In genomic region chr22:17479129-17479528, GRCh38 we compare ENCODE assay signal across 16 cellular contexts.
DNase-seq lines count a peak whose midpoint lies in the region; ATAC-seq, FAIRE-seq and TF ChIP-seq lines count a peak whose summit lies in the region.
"Had no signal": no experiment of that assay in that cellular context is flagged by ENCODE, and none has a peak within 500 bp of the region (broad histone marks: within the 10 kb centered on the region; RNA-seq: fewer than 3 reads in every experiment).

No MANE protein-coding gene starts in this region.

- TF ChIP-seq CTCF in H9 (conservative IDR thresholded peaks at IDR 0.05) (no peak), epithelial cell of esophagus (IDR thresholded peaks at IDR 0.05; ENCODE audit: insufficient read depth, low read depth, low read length, missing control alignments) (no peak), nephron progenitor cell (IDR thresholded peaks at IDR 0.05) (no peak)

- H3K23ac ChIP-seq in H9 (ENCODE audit: insufficient read length, low read depth, low read length): no peak overlapping the region

- H2BK5ac ChIP-seq in H9 (ENCODE audit: insufficient read length, low read length): no peak overlapping the region

- H3T11ph ChIP-seq in H9 (ENCODE audit: low read length): no peak overlapping the region

- ATAC-seq in activated T-cell treated with anti-CD3 and anti-CD28 coated beads, Interleukin-2, amount 50 U/mL, for 4 hours: no peak

- H3K14ac ChIP-seq in H9 (ENCODE audit: insufficient read depth, low read length): no peak overlapping the region

- no peaks in the 10 kb centered on the region for H3K23me2 ChIP-seq in H9 (ENCODE audit: insufficient read length, low read depth, low read length, poor library complexity, severe bottlenecking)

- H3K36me3 Mint-ChIP-seq in H9 (ENCODE audit: insufficient read depth in 1 of 3, low read depth in 3 of 3) (peaks cover 34 to 62% (median 54%) of the 10 kb centered on the region in 3 experiments), nephron progenitor cell (ENCODE audit: low read depth) (peaks cover 65% of the 10 kb centered on the region)
- H3K36me3 Mint-ChIP-seq in activated T-cell treated with anti-CD3 and anti-CD28 coated beads, Interleukin-2, amount 50 U/mL, for 4 hours (ENCODE audit: insufficient read depth): no peaks in the 10 kb centered on the region
- H3K36me3 Mint-ChIP-seq: CD14-positive monocyte had no signal

- H3K9me3 ChIP-seq in H9 (ENCODE audit: control insufficient read depth, low read depth, low read length): no peaks in the 10 kb centered on the region
- H3K9me3 ChIP-seq: HAP-1, Peyer's patch had no signal

- peaks cover 6% of the 10 kb centered on the region; the same call in 1 of the 2 replicates for H3K4me1 ChIP-seq in H9 (ENCODE audit: insufficient read depth, low read length)
- H3K4me1 ChIP-seq: Peyer's patch had no signal

- H3K9ac ChIP-seq in H9 (ENCODE audit: extremely low read depth, insufficient read length, low read length): no peak overlapping the region

- peaks cover 7% of the 10 kb centered on the region for H3K79me1 ChIP-seq in H9 (ENCODE audit: insufficient read depth, low read depth, low read length, poor library complexity, severe bottlenecking)

- H2BK12ac ChIP-seq in H9 (ENCODE audit: insufficient read length, low read depth, low read length): no peak overlapping the region

- H4K8ac ChIP-seq in H9 (replicated peaks; ENCODE audit: insufficient read length, low read depth, low read length): no peak overlapping the region

- no peak overlapping the region for H4K5ac ChIP-seq in H9 (ENCODE audit: insufficient read length, low read depth, low read length)

- H3K4me1 Mint-ChIP-seq in H9: peaks cover 33 to 34% of the 10 kb centered on the region in 2 experiments
- peaks cover 50% of the 10 kb centered on the region for H3K4me1 Mint-ChIP-seq in nephron progenitor cell
- H3K4me1 Mint-ChIP-seq in activated T-cell treated with anti-CD3 and anti-CD28 coated beads, Interleukin-2, amount 50 U/mL, for 4 hours (ENCODE audit: low read depth): no peaks in the 10 kb centered on the region

- peaks cover 14% of the 10 kb centered on the region; the same call in 1 of the 2 replicates for H3K79me2 ChIP-seq in H9 (ENCODE audit: insufficient read depth, low read length)

- no peak overlapping the region for H2AFZ ChIP-seq in H9 (ENCODE audit: low read length)

- no peaks in the 10 kb centered on the region for H3K27me3 ChIP-seq in H9 (ENCODE audit: insufficient read depth, low read length)
- H3K27me3 ChIP-seq: Peyer's patch had no signal

- H3K4me3 Mint-ChIP-seq in H9 (no peak overlapping the region), nephron progenitor cell (no peak overlapping the region)
- H3K4me3 Mint-ChIP-seq in activated T-cell treated with anti-CD3 and anti-CD28 coated beads, Interleukin-2, amount 50 U/mL, for 4 hours: no peak overlapping the region

- no peak for FAIRE-seq in GM12892 (lab: Jason Lieb, UNC)

- H3K4ac ChIP-seq in H9 (ENCODE audit: low read depth, low read length): no peak overlapping the region

- H2BK15ac ChIP-seq in H9 (ENCODE audit: low read depth, low read length): no peak overlapping the region

- no peak overlapping the region for H3K27ac ChIP-seq in H9 (ENCODE audit: insufficient read length, low read depth, low read length)
- H3K27ac ChIP-seq: Peyer's patch had no signal

- H2AK5ac ChIP-seq in H9 (ENCODE audit: insufficient read length, low read length): no peak overlapping the region

- H4K91ac ChIP-seq in H9 (ENCODE audit: insufficient read length, low read depth, low read length): no peak overlapping the region

- no peak overlapping the region for H2BK20ac ChIP-seq in H9 (ENCODE audit: low read depth, low read length, poor library complexity, severe bottlenecking)

- no peak overlapping the region for H3K18ac ChIP-seq in H9 (ENCODE audit: insufficient read length, low read depth, low read length)

- no peaks in the 10 kb centered on the region for H3K9me3 Mint-ChIP-seq in H9
- H3K9me3 Mint-ChIP-seq in nephron progenitor cell: peaks cover 5% of the 10 kb centered on the region
- no peaks in the 10 kb centered on the region for H3K9me3 Mint-ChIP-seq in activated T-cell treated with anti-CD3 and anti-CD28 coated beads, Interleukin-2, amount 50 U/mL, for 4 hours

- no peaks in the 10 kb centered on the region for H4K20me1 ChIP-seq in H9 (ENCODE audit: control insufficient read depth, insufficient read depth, insufficient read length)

- no peak for TF ChIP-seq POLR2A in GM12892 (IDR thresholded peaks at IDR 0.05; ENCODE audit: low read depth, low read length)

- H3K27ac Mint-ChIP-seq in H9 (peak overlapping the region in 2 of 3 experiments; percentile 5 to 28; a peak in 3 of 7 replicates), nephron progenitor cell (peak overlapping the region; percentile 26)

- H3K27me3 Mint-ChIP-seq in H9 (ENCODE audit: low read depth): no peaks in the 10 kb centered on the region
- no peaks in the 10 kb centered on the region for H3K27me3 Mint-ChIP-seq in nephron progenitor cell (ENCODE audit: low read depth, poor library complexity)
- peaks cover 22% of the 10 kb centered on the region for H3K27me3 Mint-ChIP-seq in activated T-cell treated with anti-CD3 and anti-CD28 coated beads, Interleukin-2, amount 50 U/mL, for 4 hours (ENCODE audit: low read depth)

- no CpG with 5 or more reads among the region's 2 CpGs for WGBS in H9 (ENCODE audit: extremely low coverage, insufficient read length, low lambda C conversion rate)

- H3K4me2 ChIP-seq in H9 (ENCODE audit: insufficient read depth, insufficient read length, low read length): no peak overlapping the region

- DNase-seq in H9 (no peak), NCI-H2227 treated with DMSO at 0.1 percent for 48 hours (lab: John Stamatoyannopoulos, UW) (peak; percentile 27), epithelial cell of esophagus (ENCODE audit: low read depth) (peak; percentile 9), nephron progenitor cell (no peak), GM12892 (ENCODE audit: insufficient read length) (no peak), AG20443 (ENCODE audit: low spot score) (no peak)
- DNase-seq in activated T-cell treated with anti-CD3 and anti-CD28 coated beads, Interleukin-2, amount 50 U/mL, for 4 hours: no peak
- DNase-seq: DMS 273 treated with DMSO at 0.1 percent for 48 hours, GDM1, KBM-7, NCI-H1105, NCI-H1694 treated with DMSO at 0.1 percent for 48 hours, NCI-H526, Peyer's patch had no signal

- H2BK120ac ChIP-seq in H9 (ENCODE audit: low read depth, low read length, poor library complexity, severe bottlenecking): no peak overlapping the region

- H3K56ac ChIP-seq in H9 (ENCODE audit: insufficient read length, low read depth, low read length): no peak overlapping the region

- H3K4me3 ChIP-seq in epithelial cell of esophagus (ENCODE audit: low read length): no peak overlapping the region
- H3K4me3 ChIP-seq: HAP-1, Peyer's patch had no signal

Comparison
In these comparisons a context has a peak if more than half of its experiments do, and no peak if none do; other contexts are left out.
1. DNase-seq: peak in NCI-H2227 treated with DMSO at 0.1 percent for 48 hours (single experiment) and epithelial cell of esophagus (single experiment); none in H9 (single experiment), nephron progenitor cell (single experiment), activated T-cell treated with anti-CD3 and anti-CD28 coated beads, Interleukin-2, amount 50 U/mL, for 4 hours (single experiment), GM12892 (single experiment) and AG20443 (single experiment).